In genomic region chr10:69783515-69783914, GRCh38 we compare ENCODE assay signal across 21 cellular contexts. TPM values are rescaled to one million over a fixed set of nuclear protein-coding genes. Genes with fewer than 3 reads are reported as not detected.
"Had no signal": no experiment of that assay in that cellular context is flagged by ENCODE, and none has a peak within 500 bp of the region (broad histone marks: within the 10 kb centered on the region; RNA-seq: fewer than 3 reads in every experiment).

No MANE protein-coding gene starts in this region.

- H3K27ac ChIP-seq: sigmoid colon, thoracic aorta, upper lobe of left lung had no signal

- ATAC-seq: activated naive CD8-positive, alpha-beta T cell treated with anti-CD3 and anti-CD28 coated beads, Interleukin-2, amount 50 U/mL, for 24 hours; activated T-cell treated with anti-CD3 and anti-CD28 coated beads, Interleukin-2, amount 50 U/mL, for 4 hours; effector memory CD8-positive, alpha-beta T cell; left lobe of liver; stimulated activated effector memory CD8-positive, alpha-beta T cell treated with anti-CD3 and anti-CD28 coated beads, Interleukin-12 subunit alpha, Interleukin-12 subunit beta, amount 100 ng/mL, for 72 hours had no signal

- DNase-seq: activated CD4-positive, alpha-beta T cell treated with anti-CD3 and anti-CD28 coated beads, Interleukin-2, amount 50 U/mL, for 1 hour; activated CD4-positive, CD25-positive, alpha-beta regulatory T cell treated with anti-CD3 and anti-CD28 coated beads, Interleukin-2, amount 50 U/mL, for 72 hours; activated CD8-positive, alpha-beta memory T cell treated with anti-CD3 and anti-CD28 coated beads, Interleukin-2, amount 50 U/mL, for 4 hours; activated naive CD4-positive, alpha-beta T cell treated with anti-CD3 and anti-CD28 coated beads, Interleukin-2, amount 10 ng/mL, durations not matched to agents 7 days and 5 days; activated naive CD8-positive, alpha-beta T cell treated with anti-CD3 and anti-CD28 coated beads, Interleukin-2, amount 50 U/mL, for 24 hours; activated T-cell treated with anti-CD3 and anti-CD28 coated beads, Interleukin-2, amount 50 U/mL, for 4 hours; aorta; effector memory CD8-positive, alpha-beta T cell; hypothalamus; kidney; nephron progenitor cell; nucleus accumbens; sigmoid colon; stimulated activated CD4-positive, alpha-beta T cell treated with anti-CD3 and anti-CD28 coated beads, Interleukin-4, amount 100 ng/mL, for 24 hours; T-helper 1 cell; T-helper 9 cell; upper lobe of left lung had no signal

- H3K4me3 ChIP-seq: lung, sigmoid colon, thoracic aorta, upper lobe of left lung had no signal

- H3K4me3 Mint-ChIP-seq: activated naive CD4-positive, alpha-beta T cell treated with anti-CD3 and anti-CD28 coated beads, Interleukin-2, amount 10 ng/mL, durations not matched to agents 7 days and 5 days; activated naive CD8-positive, alpha-beta T cell treated with anti-CD3 and anti-CD28 coated beads, Interleukin-2, amount 50 U/mL, for 24 hours; activated T-cell treated with anti-CD3 and anti-CD28 coated beads, Interleukin-2, amount 50 U/mL, for 4 hours; effector memory CD8-positive, alpha-beta T cell; nephron progenitor cell; stimulated activated effector memory CD8-positive, alpha-beta T cell treated with anti-CD3 and anti-CD28 coated beads, Interleukin-12 subunit alpha, Interleukin-12 subunit beta, amount 100 ng/mL, for 72 hours had no signal

- H3K9me3 ChIP-seq: sigmoid colon, thoracic aorta, upper lobe of left lung had no signal

- H3K27ac Mint-ChIP-seq: activated naive CD4-positive, alpha-beta T cell treated with anti-CD3 and anti-CD28 coated beads, Interleukin-2, amount 10 ng/mL, durations not matched to agents 7 days and 5 days; activated naive CD8-positive, alpha-beta T cell treated with anti-CD3 and anti-CD28 coated beads, Interleukin-2, amount 50 U/mL, for 24 hours; effector memory CD8-positive, alpha-beta T cell; nephron progenitor cell; stimulated activated effector memory CD8-positive, alpha-beta T cell treated with anti-CD3 and anti-CD28 coated beads, Interleukin-12 subunit alpha, Interleukin-12 subunit beta, amount 100 ng/mL, for 72 hours had no signal

- H3K36me3 ChIP-seq: sigmoid colon, thoracic aorta, upper lobe of left lung had no signal

- H3K4me1 Mint-ChIP-seq: activated naive CD4-positive, alpha-beta T cell treated with anti-CD3 and anti-CD28 coated beads, Interleukin-2, amount 10 ng/mL, durations not matched to agents 7 days and 5 days; activated naive CD8-positive, alpha-beta T cell treated with anti-CD3 and anti-CD28 coated beads, Interleukin-2, amount 50 U/mL, for 24 hours; nephron progenitor cell; stimulated activated effector memory CD8-positive, alpha-beta T cell treated with anti-CD3 and anti-CD28 coated beads, Interleukin-12 subunit alpha, Interleukin-12 subunit beta, amount 100 ng/mL, for 72 hours had no signal

- H3K36me3 Mint-ChIP-seq: activated naive CD4-positive, alpha-beta T cell treated with anti-CD3 and anti-CD28 coated beads, Interleukin-2, amount 10 ng/mL, durations not matched to agents 7 days and 5 days; stimulated activated effector memory CD8-positive, alpha-beta T cell treated with anti-CD3 and anti-CD28 coated beads, Interleukin-12 subunit alpha, Interleukin-12 subunit beta, amount 100 ng/mL, for 72 hours had no signal

- H3K27me3 ChIP-seq: sigmoid colon, upper lobe of left lung had no signal

- H3K9me3 Mint-ChIP-seq: activated naive CD4-positive, alpha-beta T cell treated with anti-CD3 and anti-CD28 coated beads, Interleukin-2, amount 10 ng/mL, durations not matched to agents 7 days and 5 days; activated naive CD8-positive, alpha-beta T cell treated with anti-CD3 and anti-CD28 coated beads, Interleukin-2, amount 50 U/mL, for 24 hours; activated T-cell treated with anti-CD3 and anti-CD28 coated beads, Interleukin-2, amount 50 U/mL, for 4 hours; effector memory CD8-positive, alpha-beta T cell; stimulated activated effector memory CD8-positive, alpha-beta T cell treated with anti-CD3 and anti-CD28 coated beads, Interleukin-12 subunit alpha, Interleukin-12 subunit beta, amount 100 ng/mL, for 72 hours had no signal

- H3K4me1 ChIP-seq: sigmoid colon had no signal

RNA-seq across cellular contexts. Expression of gene COL13A1, which starts 18.2 kb away (rescaled TPM):
- total RNA-seq: activated T-cell treated with anti-CD3 and anti-CD28 coated beads, Interleukin-2, amount 50 U/mL, for 4 hours had no signal
